In the genomic region with DNA sequence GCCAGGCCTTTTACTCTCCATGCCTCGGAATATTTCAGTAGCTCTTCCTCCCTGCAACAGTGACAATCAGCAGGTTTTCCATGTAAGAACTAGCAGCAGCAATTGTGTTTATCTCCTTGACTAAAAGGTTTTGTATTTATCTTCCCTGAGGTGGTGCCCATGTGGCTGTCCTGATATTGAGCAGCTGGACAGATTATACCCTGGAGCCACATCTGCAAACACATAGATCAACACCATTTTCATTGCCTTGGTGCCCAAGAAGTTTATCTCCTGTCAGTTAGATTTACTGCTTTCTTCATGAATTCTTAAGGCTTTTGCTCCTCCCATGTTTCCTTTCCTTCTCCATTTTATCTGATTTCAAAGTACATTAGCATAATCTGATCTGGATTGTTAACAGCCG, we compare ENCODE assay signal across 20 cellular contexts.
"Had no signal": no experiment of that assay in that cellular context is flagged by ENCODE, and none has a peak within 500 bp of the region (broad histone marks: within the 10 kb centered on the region; RNA-seq: fewer than 3 reads in every experiment).

No MANE protein-coding gene starts in this region.

- H3K36me3 Mint-ChIP-seq: activated CD4-positive, alpha-beta memory T cell treated with anti-CD3 and anti-CD28 coated beads for 36 hours; activated naive CD4-positive, alpha-beta T cell treated with anti-CD3 and anti-CD28 coated beads, Interleukin-2, amount 10 ng/mL, durations not matched to agents 7 days and 5 days; naive thymus-derived CD8-positive, alpha-beta T cell; type B pancreatic cell had no signal

- ATAC-seq: activated T-cell treated with anti-CD3 and anti-CD28 coated beads, Interleukin-2, amount 50 U/mL, for 72 hours; body of pancreas; heart left ventricle; naive thymus-derived CD8-positive, alpha-beta T cell had no signal

- H3K27me3 ChIP-seq: body of pancreas, cardiac muscle cell, heart left ventricle, ovary, right atrium auricular region, spleen, vagina had no signal

- H3K4me3 Mint-ChIP-seq: activated CD4-positive, alpha-beta memory T cell treated with anti-CD3 and anti-CD28 coated beads for 36 hours; activated naive CD4-positive, alpha-beta T cell treated with anti-CD3 and anti-CD28 coated beads, Interleukin-2, amount 10 ng/mL, durations not matched to agents 7 days and 5 days; activated T-cell treated with anti-CD3 and anti-CD28 coated beads, Interleukin-2, amount 50 U/mL, for 72 hours; naive thymus-derived CD8-positive, alpha-beta T cell; type B pancreatic cell had no signal

- H3K36me3 ChIP-seq: cardiac muscle cell, heart left ventricle, ovary, prostate gland, right atrium auricular region, spleen, thoracic aorta, vagina had no signal

- H3K4me3 ChIP-seq: body of pancreas, cardiac muscle cell, heart left ventricle, lung, ovary, prostate gland, right atrium auricular region, spleen, thoracic aorta, vagina had no signal

- H3K4me1 Mint-ChIP-seq: activated naive CD4-positive, alpha-beta T cell treated with anti-CD3 and anti-CD28 coated beads, Interleukin-2, amount 10 ng/mL, durations not matched to agents 7 days and 5 days; naive thymus-derived CD8-positive, alpha-beta T cell had no signal

- H3K9me3 Mint-ChIP-seq: activated CD4-positive, alpha-beta memory T cell treated with anti-CD3 and anti-CD28 coated beads for 36 hours; activated naive CD4-positive, alpha-beta T cell treated with anti-CD3 and anti-CD28 coated beads, Interleukin-2, amount 10 ng/mL, durations not matched to agents 7 days and 5 days; type B pancreatic cell had no signal

- DNase-seq: activated CD4-positive, alpha-beta memory T cell treated with anti-CD3 and anti-CD28 coated beads for 36 hours; activated CD4-positive, alpha-beta T cell treated with anti-CD3 and anti-CD28 coated beads for 48 hours; activated effector memory CD4-positive, alpha-beta T cell treated with anti-CD3 and anti-CD28 coated beads, Interleukin-2, amount 50 U/mL, for 16 hours; activated naive CD4-positive, alpha-beta T cell treated with anti-CD3 and anti-CD28 coated beads, Interleukin-2, amount 10 ng/mL, durations not matched to agents 7 days and 5 days; activated T-cell treated with anti-CD3 and anti-CD28 coated beads, Interleukin-2, amount 50 U/mL, for 72 hours; body of pancreas; cortex of kidney; heart left ventricle; naive thymus-derived CD8-positive, alpha-beta T cell; ovary; spleen; stimulated activated CD4-positive, alpha-beta T cell treated with anti-CD3 and anti-CD28 coated beads, Interleukin-4, amount 100 ng/mL, for 1 hour; stimulated activated naive CD4-positive, alpha-beta T cell had no signal

- H3K4me1 ChIP-seq: body of pancreas, heart left ventricle, prostate gland, right atrium auricular region, spleen, vagina had no signal

- H3K27ac Mint-ChIP-seq: activated CD4-positive, alpha-beta memory T cell treated with anti-CD3 and anti-CD28 coated beads for 36 hours; activated naive CD4-positive, alpha-beta T cell treated with anti-CD3 and anti-CD28 coated beads, Interleukin-2, amount 10 ng/mL, durations not matched to agents 7 days and 5 days; activated T-cell treated with anti-CD3 and anti-CD28 coated beads, Interleukin-2, amount 50 U/mL, for 72 hours; naive thymus-derived CD8-positive, alpha-beta T cell; type B pancreatic cell had no signal

- H3K9me3 ChIP-seq: body of pancreas, heart left ventricle, ovary, prostate gland, right atrium auricular region, spleen, thoracic aorta, vagina had no signal

- H3K27me3 Mint-ChIP-seq: activated CD4-positive, alpha-beta memory T cell treated with anti-CD3 and anti-CD28 coated beads for 36 hours; activated naive CD4-positive, alpha-beta T cell treated with anti-CD3 and anti-CD28 coated beads, Interleukin-2, amount 10 ng/mL, durations not matched to agents 7 days and 5 days; naive thymus-derived CD8-positive, alpha-beta T cell had no signal
